21 cellular contexts compared by ENCODE assay signal in genomic region chr22:44755000-44755399, GRCh38. TPM values are rescaled to one million over a fixed set of nuclear protein-coding genes. Genes with fewer than 3 reads are reported as not detected.
DNase-seq lines count a peak whose midpoint lies in the region; ATAC-seq and TF ChIP-seq lines count a peak whose summit lies in the region.
"Had no signal": no experiment of that assay in that cellular context is flagged by ENCODE, and none has a peak within 500 bp of the region (broad histone marks: within the 10 kb centered on the region; RNA-seq: fewer than 3 reads in every experiment).

No MANE protein-coding gene starts in this region.

- H3K4me1 ChIP-seq in Panc1 (ENCODE audit: control insufficient read depth, insufficient read depth, low read length): peaks cover 13% of the 10 kb centered on the region

- H3K4me3 ChIP-seq in Panc1 (ENCODE audit: low read depth in 2 of 2, low read length in 2 of 2): no peak overlapping the region
- H3K4me3 ChIP-seq: heart left ventricle, SK-N-MC had no signal

- in situ Hi-C loops in Panc1 (cut with HindIII; ENCODE audit: low pct_unique_long_range_greater_than_20kb, low sequenced_read_pairs): no loop called here

- H3K27ac ChIP-seq in 22Rv1: peak overlapping the region; percentile 79
- 0 out of 2 replicates have a peak overlapping the region, but pooled peaks have one; percentile 23 for H3K27ac ChIP-seq in Panc1 (ENCODE audit: low read length)
- H3K27ac ChIP-seq: heart left ventricle, KMS-11, SK-N-MC had no signal

- no peaks in the 10 kb centered on the region for H3K27me3 ChIP-seq in Panc1 (ENCODE audit: control insufficient read depth, insufficient read depth, low read length)

- POLR2A ChIA-PET in Panc1 (lab: Charles Lee): no interaction called here

- CTCF ChIA-PET in Panc1 (lab: Charles Lee): no interaction called here

- H3K9me3 ChIP-seq in Panc1 (ENCODE audit: control insufficient read depth, insufficient read depth, low read depth, low read length): no peaks in the 10 kb centered on the region

- no peaks in the 10 kb centered on the region; the same call in 1 of the 2 replicates for H3K36me3 ChIP-seq in Panc1 (ENCODE audit: control insufficient read depth, insufficient read depth, low read length)
- H3K36me3 ChIP-seq: heart left ventricle had no signal

- ATAC-seq in Panc1: peak; percentile 41; the same call in 1 of the 2 replicates
- no peak for ATAC-seq in HG03442 (IDR thresholded peaks at IDR 0.05; ENCODE audit: unreplicated experiment)
- ATAC-seq: heart left ventricle; naive thymus-derived CD4-positive, alpha-beta T cell; stimulated activated naive CD8-positive, alpha-beta T cell treated with anti-CD3 and anti-CD28 coated beads, Interleukin-15, Interleukin-2, amounts not matched to agents 100 U/mL and 50 U/mL, for 24 hours had no signal

- intact Hi-C loops in Panc1 (cut with micrococcal nuclease; ENCODE audit: unreplicated experiment) (no loop called here), posterior vena cava (cut with DNase I) (no loop called here)

- TF ChIP-seq CTCF in 22Rv1 (IDR thresholded peaks at IDR 0.05) (no peak), Panc1 (IDR thresholded peaks at IDR 0.05) (no peak)

- DNase-seq in Panc1 (ENCODE audit: low read depth, low spot score) (no peak), kidney tubule cell (ENCODE audit: low spot score) (peak; percentile 69), posterior vena cava (ENCODE audit: low spot score) (peak; percentile 66), NOMO-1 treated with DMSO at 0.1 percent for 48 hours (lab: John Stamatoyannopoulos, UW; ENCODE audit: unreplicated experiment) (no peak), NCI-H510A treated with DMSO at 0.1 percent for 48 hours (lab: John Stamatoyannopoulos, UW) (no peak), HPDE6-E6E7 (ENCODE audit: extremely low spot score) (no peak)
- DNase-seq: activated CD4-positive, CD25-positive, alpha-beta regulatory T cell; activated naive CD4-positive, alpha-beta T cell; activated T-cell treated with anti-CD3 and anti-CD28 coated beads, Interleukin-2, amount 50 U/mL, for 24 hours; heart left ventricle; immature natural killer cell; naive thymus-derived CD4-positive, alpha-beta T cell; NCI-H187 treated with DMSO at 0.1 percent for 48 hours; NCI-H226; stimulated activated CD4-positive, alpha-beta T cell treated with anti-CD3 and anti-CD28 coated beads, Interleukin-4, amount 100 ng/mL, for 1 hour; stimulated activated naive CD8-positive, alpha-beta T cell treated with anti-CD3 and anti-CD28 coated beads, Interleukin-15, Interleukin-2, amounts not matched to agents 100 U/mL and 50 U/mL, for 24 hours had no signal

- BruUV-seq in Panc1 (replicated peaks; lab: Mats Ljungman, UMichigan): no TSS peak

RNA-seq across cellular contexts. Expression of gene ARHGAP8, which starts 2.6 kb away (rescaled TPM):
- total RNA-seq in Panc1 (2021; ENCODE audit: unreplicated experiment): 9.2 TPM
- polyA plus RNA-seq in Panc1 (2012; ENCODE audit: insufficient read length): 2.4 TPM
- total RNA-seq in posterior vena cava: 1 to 10 TPM; 1.4 TPM
- total RNA-seq: dermis microvascular lymphatic vessel endothelial cell had no signal
- polyA plus RNA-seq: naive thymus-derived CD4-positive, alpha-beta T cell had no signal

RNA-seq across cellular contexts. Expression of gene PRR5, which starts 53.0 kb away (rescaled TPM):
- total RNA-seq in Panc1 (2021; ENCODE audit: unreplicated experiment) (11.5 TPM), posterior vena cava (10 to 100 TPM in 1 of 2 donors, 1 to 10 TPM in 1; 8.8 to 11.8 TPM)
- 10.8 TPM for polyA plus RNA-seq in Panc1 (2012; ENCODE audit: insufficient read length)

Comparison
In these comparisons a context has a peak if more than half of its experiments do, and no peak if none do; other contexts are left out.
1. DNase-seq: peak in kidney tubule cell (single experiment) and posterior vena cava (single experiment); none in Panc1 (single experiment), NOMO-1 treated with DMSO at 0.1 percent for 48 hours (single experiment), NCI-H510A treated with DMSO at 0.1 percent for 48 hours (single experiment) and HPDE6-E6E7 (single experiment).